In the genomic region with DNA sequence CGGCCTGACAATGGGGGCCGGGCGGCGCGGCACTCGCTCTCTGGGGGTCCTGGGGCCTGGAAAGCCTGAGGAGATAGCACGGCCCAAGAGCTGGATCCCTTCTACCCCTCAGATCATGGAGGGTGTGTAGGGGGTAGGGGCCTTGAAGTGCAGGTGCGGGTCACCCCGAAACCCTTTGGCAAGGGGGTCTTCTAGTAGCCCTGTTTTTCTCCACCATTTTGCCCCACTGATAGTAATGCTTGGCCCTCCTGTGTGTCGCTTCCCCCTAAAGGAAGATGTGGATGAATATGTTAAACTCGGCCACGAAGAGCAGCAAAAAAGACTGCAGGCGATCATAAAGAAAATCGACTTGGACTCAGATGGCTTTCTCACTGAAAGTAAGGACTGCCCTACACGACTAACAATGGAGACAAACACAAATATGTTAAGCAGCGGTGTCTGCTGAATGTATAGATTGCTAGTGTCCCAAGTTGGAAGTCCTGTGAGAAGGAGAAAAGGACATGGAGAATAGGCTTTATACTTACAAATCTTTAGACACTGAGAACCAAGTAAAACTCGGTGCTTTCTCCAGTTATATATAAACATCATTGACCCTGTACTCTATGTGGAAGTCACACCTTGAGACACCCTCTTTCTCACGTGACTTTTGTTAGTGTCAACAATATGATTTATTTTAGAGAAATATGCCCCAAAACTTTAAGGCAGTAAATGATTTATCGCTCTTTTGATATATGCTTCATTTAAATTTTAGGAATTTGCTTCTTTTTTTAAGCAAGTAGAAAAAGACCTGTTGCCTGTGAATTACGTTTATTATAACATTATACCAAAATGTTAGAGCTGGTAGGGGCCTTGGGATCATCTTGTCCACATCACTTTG, we compare ENCODE assay signal across 8 cellular contexts. TPM values are rescaled to one million over a fixed set of nuclear protein-coding genes. Genes with fewer than 3 reads are reported as not detected.
DNase-seq lines count a peak whose midpoint lies in the region; ATAC-seq and TF ChIP-seq lines count a peak whose summit lies in the region.

No MANE protein-coding gene starts in this region.

- H4K91ac ChIP-seq in neuronal stem cell (ENCODE audit: low read depth, low read length, poor library complexity) = no peak overlapping the region

- peak overlapping the region; percentile 12 for H2BK15ac ChIP-seq in neuronal stem cell (ENCODE audit: low read length)

- ATAC-seq in RWPE2 (ENCODE audit: low read depth) = no peak
- no peak for ATAC-seq in GM21515 (IDR thresholded peaks at IDR 0.05; ENCODE audit: unreplicated experiment)
- no peak for ATAC-seq in GM19395 (IDR thresholded peaks at IDR 0.05; ENCODE audit: unreplicated experiment)

- no CpG with 5 or more reads among the region's 20 CpGs for WGBS in neuronal stem cell (ENCODE audit: extremely low coverage in 2 of 2, insufficient read length in 2 of 2, insufficient replicate concordance in 1 of 2), 2 donors

- H3K79me1 ChIP-seq in neuronal stem cell (ENCODE audit: low read depth, low read length) = no peaks in the 10 kb centered on the region

- H2BK12ac ChIP-seq in neuronal stem cell (ENCODE audit: low read length) = peak overlapping the region; percentile 66

- H2AK5ac ChIP-seq in neuronal stem cell (ENCODE audit: low read depth, low read length) = peak overlapping the region; percentile 34

- H3K18ac ChIP-seq in neuronal stem cell (ENCODE audit: low read length) = peak overlapping the region; percentile 98

- no peak for TF ChIP-seq CTCF in right atrium auricular region (IDR thresholded peaks at IDR 0.05)
- no peak for TF ChIP-seq CTCF in RWPE2 (IDR thresholded peaks at IDR 0.05; ENCODE audit: poor library complexity, severe bottlenecking)

- peak overlapping the region; percentile 94 for H2BK5ac ChIP-seq in neuronal stem cell (ENCODE audit: low read length)

- DNase-seq in right atrium auricular region (ENCODE audit: low spot score) (no peak), cardiac septum (ENCODE audit: low spot score) (no peak), RWPE2 (ENCODE audit: low spot score) (no peak), neuronal stem cell (ENCODE audit: low spot score) (no peak), GOT3 (lab: John Stamatoyannopoulos, UW) (no peak)

- H3K27ac ChIP-seq in right atrium auricular region (peak overlapping the region; percentile 65 to 72), RWPE2 (ENCODE audit: poor library complexity, severe bottlenecking) (peak overlapping the region; percentile 15), neuronal stem cell (replicated peaks; ENCODE audit: low read length) (peak overlapping the region; percentile 91)

- H3K36me3 ChIP-seq in right atrium auricular region (no peaks in the 10 kb centered on the region), RWPE2 (ENCODE audit: low read depth) (peaks cover 50% of the 10 kb centered on the region), endocrine pancreas (ENCODE audit: control insufficient read depth, insufficient read depth, low read length) (no peaks in the 10 kb centered on the region), neuronal stem cell (replicated peaks in 1 of 2; ENCODE audit: control insufficient read depth in 2 of 2, insufficient read depth in 2 of 2, low read length in 2 of 2) (peaks cover 10 to 49% of the 10 kb centered on the region in 2 donors)

- H3K4me2 ChIP-seq in neuronal stem cell (ENCODE audit: insufficient read depth, low read length, poor library complexity, severe bottlenecking) = peak overlapping the region; percentile 65

- H4K8ac ChIP-seq in neuronal stem cell (ENCODE audit: low read depth, low read length) = no peak overlapping the region

- H3K4me1 ChIP-seq in right atrium auricular region = peaks cover 0 to 13% of the 10 kb centered on the region in 2 donors
- peaks cover 11% of the 10 kb centered on the region for H3K4me1 ChIP-seq in RWPE2 (ENCODE audit: insufficient read depth, poor library complexity, severe bottlenecking)
- peaks cover 8% of the 10 kb centered on the region for H3K4me1 ChIP-seq in endocrine pancreas (ENCODE audit: control insufficient read depth, insufficient read depth, low read length)
- peaks cover 2 to 25% of the 10 kb centered on the region in 2 donors for H3K4me1 ChIP-seq in neuronal stem cell (ENCODE audit: control insufficient read depth in 2 of 2, insufficient read depth in 1 of 2, low read depth in 1 of 2, low read length in 2 of 2)

- H3K23ac ChIP-seq in neuronal stem cell (ENCODE audit: low read depth, low read length, poor library complexity) = peak overlapping the region; percentile 96

- peak overlapping the region; percentile 83 for H2AFZ ChIP-seq in neuronal stem cell (ENCODE audit: low read length)

- H3K4me3 ChIP-seq in right atrium auricular region (peak overlapping the region; percentile 72 to 80), RWPE2 (ENCODE audit: severe bottlenecking) (peak overlapping the region; percentile 78), endocrine pancreas (ENCODE audit: control insufficient read depth, insufficient read depth, low read length) (peak overlapping the region; percentile 81), neuronal stem cell (ENCODE audit: low read length in 2 of 2) (peak overlapping the region; percentile 92 to 99)

- no peaks in the 10 kb centered on the region for H3K27me3 ChIP-seq in right atrium auricular region
- no peaks in the 10 kb centered on the region for H3K27me3 ChIP-seq in RWPE2 (ENCODE audit: insufficient read depth, poor library complexity, severe bottlenecking)
- H3K27me3 ChIP-seq in endocrine pancreas (ENCODE audit: control insufficient read depth, insufficient read depth, low read length) = no peaks in the 10 kb centered on the region
- peaks cover 0 to 3% (median 0%) of the 10 kb centered on the region in 3 experiments for H3K27me3 ChIP-seq in neuronal stem cell (ENCODE audit: control insufficient read depth in 3 of 3, insufficient read depth in 3 of 3, low read depth in 1 of 3, low read length in 3 of 3)

- peak overlapping the region; percentile 49 for H2BK120ac ChIP-seq in neuronal stem cell (ENCODE audit: low read depth, low read length)

- peak overlapping the region; percentile 91 for H3K9ac ChIP-seq in endocrine pancreas (ENCODE audit: control insufficient read depth, insufficient read depth, low read length)
- peak overlapping the region; percentile 98 for H3K9ac ChIP-seq in neuronal stem cell (ENCODE audit: low read depth, low read length, poor library complexity)

- intact Hi-C loops in cardiac septum (cut with DNase I) = no loop called here

- peak overlapping the region; percentile 95 for H3K14ac ChIP-seq in neuronal stem cell (ENCODE audit: low read length)

- H3K4ac ChIP-seq in neuronal stem cell (ENCODE audit: low read length) = peak overlapping the region; percentile 66

- H3K9me3 ChIP-seq in right atrium auricular region (no peaks in the 10 kb centered on the region), RWPE2 (ENCODE audit: severe bottlenecking) (no peaks in the 10 kb centered on the region), endocrine pancreas (ENCODE audit: control insufficient read depth, low read length) (no peaks in the 10 kb centered on the region), neuronal stem cell (replicated peaks in 1 of 2; ENCODE audit: control insufficient read depth in 2 of 2, insufficient read depth in 1 of 2, low read depth in 1 of 2, low read length in 2 of 2) (no peaks in the 10 kb centered on the region)

RNA-seq across cellular contexts. Expression of gene RCN2, which starts 0.8 kb away (rescaled TPM):
- total RNA-seq in right atrium auricular region = 10 to 100 TPM; 20.9 to 39.9 TPM
- total RNA-seq in cardiac septum = 30.3 TPM
- 246 TPM for polyA plus RNA-seq in neuronal stem cell (2013, experiment 1 of 2)
- polyA plus RNA-seq in neuronal stem cell (2013, experiment 2 of 2) = 252 TPM

RNA-seq across cellular contexts. Expression of gene SCAPER, which starts 27.2 kb away (rescaled TPM):
- total RNA-seq in right atrium auricular region (10 to 100 TPM; 20.5 to 52.3 TPM), cardiac septum (31.9 TPM)
- 7.7 TPM for polyA plus RNA-seq in neuronal stem cell (2013, experiment 1 of 2)
- polyA plus RNA-seq in neuronal stem cell (2013, experiment 2 of 2) = 7.7 TPM

Comparison
In these comparisons a context has a peak if more than half of its experiments do, and no peak if none do; other contexts are left out.
1. H3K27ac ChIP-seq: peak in every context shown above with its lines; median percentile 91 in neuronal stem cell; 68 in right atrium auricular region; 15 in RWPE2.